ENCODE assay signal across 8 cellular contexts in genomic region chr15:92907880-92908279, GRCh38. TPM values are rescaled to one million over a fixed set of nuclear protein-coding genes. Genes with fewer than 3 reads are reported as not detected.
DNase-seq lines count a peak whose midpoint lies in the region; ATAC-seq, FAIRE-seq and TF ChIP-seq lines count a peak whose summit lies in the region.

No MANE protein-coding gene starts in this region.

- peak overlapping the region; percentile 79 for H3K4me3 Mint-ChIP-seq in activated CD8-positive, alpha-beta memory T cell treated with anti-CD3 and anti-CD28 coated beads, Interleukin-2, amount 10 ng/mL, durations not matched to agents 7 days and 5 days
- peak overlapping the region; percentile 75 to 98 (median 84) for H3K4me3 Mint-ChIP-seq in naive B cell

- H3K36me3 ChIP-seq in SK-N-MC (ENCODE audit: insufficient read depth, low read length), result peaks cover 44% of the 10 kb centered on the region
- H3K36me3 ChIP-seq in duodenal mucosa (ENCODE audit: control insufficient read depth in 1 of 2, insufficient read depth in 2 of 2, low read length in 2 of 2), result peaks cover 3 to 5% of the 10 kb centered on the region in 2 donors

- no peak for ATAC-seq in activated CD8-positive, alpha-beta memory T cell treated with anti-CD3 and anti-CD28 coated beads, Interleukin-2, amount 10 ng/mL, durations not matched to agents 7 days and 5 days
- ATAC-seq in naive B cell (ENCODE audit: low read depth in 2 of 2), result no peak
- ATAC-seq in GM18868 (IDR thresholded peaks at IDR 0.05; ENCODE audit: unreplicated experiment), result no peak
- ATAC-seq in GM18867 (IDR thresholded peaks at IDR 0.05; ENCODE audit: unreplicated experiment), result no peak

- H3K36me3 Mint-ChIP-seq in activated CD8-positive, alpha-beta memory T cell treated with anti-CD3 and anti-CD28 coated beads, Interleukin-2, amount 10 ng/mL, durations not matched to agents 7 days and 5 days, result peaks cover 62% of the 10 kb centered on the region
- peaks cover 5 to 11% of the 10 kb centered on the region in 2 donors for H3K36me3 Mint-ChIP-seq in naive B cell

- H3K9ac ChIP-seq in SK-N-MC (ENCODE audit: insufficient read length), result peak overlapping the region; percentile 97
- peak overlapping the region; percentile 26 to 38 for H3K9ac ChIP-seq in duodenal mucosa (ENCODE audit: low read depth in 1 of 2, low read length in 2 of 2)

- DNase-seq in activated CD8-positive, alpha-beta memory T cell treated with anti-CD3 and anti-CD28 coated beads, Interleukin-2, amount 10 ng/mL, durations not matched to agents 7 days and 5 days, result no peak
- no peak for DNase-seq in activated CD8-positive, alpha-beta memory T cell treated with anti-CD3 and anti-CD28 coated beads, Interleukin-2, amount 50 U/mL, for 4 hours
- no peak for DNase-seq in SK-N-MC (ENCODE audit: low read depth, low spot score)
- no peak for DNase-seq in naive B cell
- DNase-seq in GM12891 (ENCODE audit: insufficient read length, low spot score), result no peak

- peaks cover 74% of the 10 kb centered on the region for H3K4me1 Mint-ChIP-seq in activated CD8-positive, alpha-beta memory T cell treated with anti-CD3 and anti-CD28 coated beads, Interleukin-2, amount 10 ng/mL, durations not matched to agents 7 days and 5 days
- H3K4me1 Mint-ChIP-seq in naive B cell, result peaks cover 69 to 94% (median 82%) of the 10 kb centered on the region in 3 donors

- H3K27me3 ChIP-seq in duodenal mucosa (ENCODE audit: control insufficient read depth in 1 of 2, insufficient read depth in 2 of 2, low read length in 2 of 2), result no peaks in the 10 kb centered on the region

- no peak; the same call in 1 of the 2 replicates for TF ChIP-seq POLR2A in GM12891 (IDR thresholded peaks at IDR 0.05; ENCODE audit: low read depth, low read length)

- CTCF ChIA-PET in activated CD8-positive, alpha-beta memory T cell treated with anti-CD3 and anti-CD28 coated beads, Interleukin-2, amount 10 ng/mL, durations not matched to agents 7 days and 5 days (lab: Charles Lee), result interaction anchor here (0.7 to 3.7 kb wide), 13 partner anchors 8 to 111 kb away, joined by 3 to 39 read pairs (median 5); partner anchors contain the start of gene CHD2

- no peaks in the 10 kb centered on the region for H3K9me3 Mint-ChIP-seq in activated CD8-positive, alpha-beta memory T cell treated with anti-CD3 and anti-CD28 coated beads, Interleukin-2, amount 10 ng/mL, durations not matched to agents 7 days and 5 days (ENCODE audit: low read depth)
- no peaks in the 10 kb centered on the region for H3K9me3 Mint-ChIP-seq in naive B cell

- no peaks in the 10 kb centered on the region for H3K9me3 ChIP-seq in SK-N-MC (ENCODE audit: low read depth, low read length)
- no peaks in the 10 kb centered on the region for H3K9me3 ChIP-seq in duodenal mucosa (ENCODE audit: control insufficient read depth in 1 of 2, low read length in 2 of 2)

- FAIRE-seq in GM12891 (lab: Jason Lieb, UNC), result no peak

- peak overlapping the region; percentile 99 for H3K27ac Mint-ChIP-seq in activated CD8-positive, alpha-beta memory T cell treated with anti-CD3 and anti-CD28 coated beads, Interleukin-2, amount 10 ng/mL, durations not matched to agents 7 days and 5 days
- peak overlapping the region; percentile 88 to 99 (median 94) for H3K27ac Mint-ChIP-seq in naive B cell

- H3K27me3 Mint-ChIP-seq in activated CD8-positive, alpha-beta memory T cell treated with anti-CD3 and anti-CD28 coated beads, Interleukin-2, amount 10 ng/mL, durations not matched to agents 7 days and 5 days, result no peaks in the 10 kb centered on the region
- H3K27me3 Mint-ChIP-seq in naive B cell, result no peaks in the 10 kb centered on the region

- peaks cover 61 to 69% of the 10 kb centered on the region in 2 donors for H3K4me1 ChIP-seq in duodenal mucosa (ENCODE audit: control insufficient read depth in 1 of 2, insufficient read depth in 2 of 2, low read length in 2 of 2)

- H3K4me3 ChIP-seq in SK-N-MC, result peak overlapping the region; percentile 92
- peak overlapping the region; percentile 16 to 47 for H3K4me3 ChIP-seq in duodenal mucosa (ENCODE audit: low read depth in 1 of 2, low read length in 2 of 2)

- H3K27ac ChIP-seq in SK-N-MC (peak overlapping the region; percentile 96), duodenal mucosa (ENCODE audit: low read depth, low read length) (peak overlapping the region; percentile 60)

TF ChIP-seq in GM12891, 5 proteins besides CTCF, POLR2A, EP300 and RAD21:
- no peak for TF ChIP-seq SPI1 (IDR thresholded peaks at IDR 0.05; ENCODE audit: low read depth, low read length)
- no peak for TF ChIP-seq POLR2AphosphoS5 (IDR thresholded peaks at IDR 0.05; ENCODE audit: low read depth, low read length)
- no peak for TF ChIP-seq PAX5 (IDR thresholded peaks at IDR 0.05; ENCODE audit: insufficient read depth, low read length, severe bottlenecking)
- no peak for TF ChIP-seq POU2F2 (IDR thresholded peaks at IDR 0.05; ENCODE audit: low read depth, low read length)
- TF ChIP-seq TAF1 (IDR thresholded peaks at IDR 0.05; ENCODE audit: low read depth, low read length), result no peak

RNA-seq across cellular contexts. Expression of gene CHD2, which starts 7.8 kb away (rescaled TPM):
- total RNA-seq in activated CD8-positive, alpha-beta memory T cell treated with anti-CD3 and anti-CD28 coated beads, Interleukin-2, amount 10 ng/mL, durations not matched to agents 7 days and 5 days, result 100 to 1,000 TPM; 121 to 151 TPM
- polyA plus RNA-seq in naive B cell (ENCODE audit: low read depth in 6 of 6), result 100 to 1,000 TPM in 1 of 6 donors, 10 to 100 TPM in 5; 41.6 to 134 (median 85.2) TPM
- 45.4 TPM for polyA plus RNA-seq in GM12891 (2012; ENCODE audit: low read depth, missing spikeins)
